Comparison of ENCODE assay signal across 2 cellular contexts in genomic region chr7:149280661-149281507, GRCh38.
TF ChIP-seq lines count a peak whose summit lies in the region.

No MANE protein-coding gene starts in this region.

TF ChIP-seq in H1, 55 proteins besides CTCF, POLR2A, EP300 and RAD21:
- no peak for TF ChIP-seq CHD7 (IDR thresholded peaks at IDR 0.05; ENCODE audit: insufficient replicate concordance, low read length)
TF ChIP-seq in H1: peak in this region for 0.

TF ChIP-seq in HepG2, 621 proteins besides CTCF, POLR2A, EP300 and RAD21:
- TF ChIP-seq EHMT2 (IDR thresholded peaks at IDR 0.05; ENCODE audit: borderline replicate concordance, low read depth, low read length) (no peak), UBTF (CRISPR knock-in tag; IDR thresholded peaks at IDR 0.05) (no peak), TFE3 (CRISPR knock-in tag; IDR thresholded peaks at IDR 0.05) (no peak), THAP9 (CRISPR knock-in tag; IDR thresholded peaks at IDR 0.05; ENCODE audit: borderline replicate concordance) (no peak), ATF1 (CRISPR knock-in tag; IDR thresholded peaks at IDR 0.05) (no peak), BATF2 (CRISPR knock-in tag; IDR thresholded peaks at IDR 0.05) (no peak), ZNF563 (CRISPR knock-in tag; IDR thresholded peaks at IDR 0.05) (no peak), KDM5B (CRISPR knock-in tag; IDR thresholded peaks at IDR 0.05; ENCODE audit: borderline replicate concordance) (no peak), KLF9 (CRISPR knock-in tag; IDR thresholded peaks at IDR 0.05; ENCODE audit: low read depth) (no peak), SIN3A (IDR thresholded peaks at IDR 0.05; ENCODE audit: borderline replicate concordance, low read depth, low read length) (no peak), SP5 (CRISPR knock-in tag; IDR thresholded peaks at IDR 0.05; ENCODE audit: borderline replicate concordance, low read depth) (no peak), SRY (CRISPR knock-in tag; IDR thresholded peaks at IDR 0.05) (no peak)
